27 cellular contexts compared by ENCODE assay signal in the genomic region with DNA sequence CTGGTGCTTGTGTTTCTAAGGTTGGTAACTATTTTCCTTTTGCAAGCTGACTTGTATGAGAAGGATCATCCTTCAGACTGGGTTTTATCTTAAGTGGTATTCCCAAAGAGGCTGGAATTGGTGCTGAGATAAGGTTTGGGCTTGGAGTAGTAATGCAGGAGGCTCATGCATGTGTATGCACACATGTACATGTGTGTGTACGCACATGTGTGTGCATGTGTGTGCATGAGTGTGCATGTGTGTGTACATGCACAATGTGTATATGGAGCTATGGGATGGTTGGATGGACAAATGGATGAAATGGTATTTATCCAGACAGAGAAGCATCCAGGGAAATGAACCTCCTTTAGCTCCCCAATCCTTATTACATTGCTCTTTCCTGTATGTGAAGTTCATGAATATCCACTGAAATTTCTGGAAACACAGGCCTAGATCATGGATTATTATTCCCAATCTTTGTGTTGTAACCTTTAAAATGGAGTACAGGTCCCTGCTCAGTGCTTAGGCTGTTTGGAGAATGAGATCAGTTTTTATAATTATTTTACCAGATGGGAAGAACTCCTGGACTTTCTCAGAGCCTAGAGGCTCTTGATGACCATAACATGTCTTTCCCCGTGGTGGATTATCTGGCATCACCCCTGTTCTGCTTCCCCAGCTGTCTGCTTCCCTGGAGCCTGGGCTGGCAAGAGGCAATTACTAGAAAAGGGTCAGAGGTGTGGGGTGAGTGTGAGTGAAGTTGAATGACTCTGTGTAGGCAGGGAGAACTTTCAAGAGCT.
"Had no signal": no experiment of that assay in that cellular context is flagged by ENCODE, and none has a peak within 500 bp of the region (broad histone marks: within the 10 kb centered on the region; RNA-seq: fewer than 3 reads in every experiment).

No MANE protein-coding gene starts in this region.

- DNase-seq: colonic mucosa; effector CD8-positive, alpha-beta T cell; endodermal cell; foreskin fibroblast; heart left ventricle; hippocampal formation; left cardiac atrium; left lung; lower lobe of right lung; naive thymus-derived CD8-positive, alpha-beta T cell; nephron progenitor cell; spleen; stimulated activated CD4-positive, alpha-beta T cell treated with anti-CD3 and anti-CD28 coated beads, Interleukin-4, amount 100 ng/mL, for 4 hours; stimulated activated naive CD8-positive, alpha-beta T cell treated with anti-CD3 and anti-CD28 coated beads, Interleukin-15, Interleukin-2, amounts not matched to agents 100 U/mL and 50 U/mL, for 24 hours; testis; tibial artery had no signal

- H3K27me3 Mint-ChIP-seq: progenitor cell of endocrine pancreas had no signal

- FAIRE-seq: islet of Langerhans had no signal

- H3K4me1 Mint-ChIP-seq: naive thymus-derived CD8-positive, alpha-beta T cell; stimulated activated memory B cell treated with anti-CD40 and anti-IgM and Interleukin-4, amounts not matched to agents 10 μg/mL and 1 μg/mL and 100 μg/mL, for 72 hours had no signal

- H3K27ac Mint-ChIP-seq: dendritic cell treated with granulocyte-macrophage colony-stimulating factor and Interleukin-4, amounts not matched to agents 40 ng/mL and 50 ng/mL, for 4 days; endodermal cell; naive thymus-derived CD8-positive, alpha-beta T cell; nephron progenitor cell; progenitor cell of endocrine pancreas; stimulated activated memory B cell treated with anti-CD40 and anti-IgM and Interleukin-4, amounts not matched to agents 10 μg/mL and 1 μg/mL and 100 μg/mL, for 72 hours; type B pancreatic cell had no signal

- H3K36me3 ChIP-seq: colonic mucosa, gastroesophageal sphincter, heart left ventricle, left lung, lower lobe of right lung, neutrophil, spleen, tibial artery had no signal

- H3K4me1 ChIP-seq: colonic mucosa, left lung, lower lobe of right lung, parathyroid adenoma, spleen, testis had no signal

- H3K4me3 ChIP-seq: colonic mucosa, gastroesophageal sphincter, heart left ventricle, left lung, lower lobe of right lung, skin epidermis, spleen, testis, tibial artery had no signal

- H2AFZ ChIP-seq: parathyroid adenoma had no signal

- H3K4me3 Mint-ChIP-seq: dendritic cell treated with granulocyte-macrophage colony-stimulating factor and Interleukin-4, amounts not matched to agents 40 ng/mL and 50 ng/mL, for 4 days; endodermal cell; naive thymus-derived CD8-positive, alpha-beta T cell; nephron progenitor cell; stimulated activated memory B cell treated with anti-CD40 and anti-IgM and Interleukin-4, amounts not matched to agents 10 μg/mL and 1 μg/mL and 100 μg/mL, for 72 hours; type B pancreatic cell had no signal

- H3K9me3 Mint-ChIP-seq: type B pancreatic cell had no signal

- H3K27ac ChIP-seq: colonic mucosa, epithelial cell of prostate, gastroesophageal sphincter, heart left ventricle, left lung, lower lobe of right lung, neutrophil, parathyroid adenoma, skin epidermis, spleen, testis, tibial artery had no signal

- H3K9me3 ChIP-seq: colonic mucosa, left lung, lower lobe of right lung, neutrophil, testis had no signal

- ATAC-seq: esophagus mucosa; gastroesophageal sphincter; left lung; lower lobe of right lung; naive thymus-derived CD8-positive, alpha-beta T cell; stimulated activated memory B cell treated with anti-CD40 and anti-IgM and Interleukin-4, amounts not matched to agents 10 μg/mL and 1 μg/mL and 100 μg/mL, for 72 hours; stimulated activated naive CD8-positive, alpha-beta T cell treated with anti-CD3 and anti-CD28 coated beads, Interleukin-15, Interleukin-2, amounts not matched to agents 100 U/mL and 50 U/mL, for 24 hours had no signal

- H3K27me3 ChIP-seq: colonic mucosa, gastroesophageal sphincter, heart left ventricle, left lung, neutrophil, testis, tibial artery had no signal

- H3K9ac ChIP-seq: parathyroid adenoma had no signal

- H3K36me3 Mint-ChIP-seq: stimulated activated memory B cell treated with anti-CD40 and anti-IgM and Interleukin-4, amounts not matched to agents 10 μg/mL and 1 μg/mL and 100 μg/mL, for 72 hours; type B pancreatic cell had no signal

- H3K79me2 ChIP-seq: parathyroid adenoma had no signal
